ENCODE assay signal across 13 cellular contexts in genomic region chr6:142331075-142331551, GRCh38. TPM values are rescaled to one million over a fixed set of nuclear protein-coding genes. Genes with fewer than 3 reads are reported as not detected.
DNase-seq lines count a peak whose midpoint lies in the region; ATAC-seq and TF ChIP-seq lines count a peak whose summit lies in the region.
"Had no signal": no experiment of that assay in that cellular context is flagged by ENCODE, and none has a peak within 500 bp of the region (broad histone marks: within the 10 kb centered on the region; RNA-seq: fewer than 3 reads in every experiment).

No MANE protein-coding gene starts in this region.

- no peak for ATAC-seq in right cardiac atrium
- ATAC-seq: stimulated activated memory B cell treated with anti-CD40 and anti-IgM and Interleukin-4, amounts not matched to agents 10 μg/mL and 1 μg/mL and 100 μg/mL, for 72 hours had no signal

- TF ChIP-seq CTCF in type B pancreatic cell (conservative IDR thresholded peaks at IDR 0.05): no peak

- no peak overlapping the region for H3K27ac ChIP-seq in right cardiac atrium (ENCODE audit: low read length)
- H3K27ac ChIP-seq: colonic mucosa had no signal

- H3K4me1 ChIP-seq in right cardiac atrium (ENCODE audit: control insufficient read depth, insufficient read depth, low read length): peaks cover 1% of the 10 kb centered on the region
- H3K4me1 ChIP-seq: colonic mucosa had no signal

- no peaks in the 10 kb centered on the region for H3K27me3 ChIP-seq in right cardiac atrium (ENCODE audit: control insufficient read depth, insufficient read depth)
- H3K27me3 ChIP-seq: colonic mucosa had no signal

- no peak overlapping the region for H3K4me3 Mint-ChIP-seq in activated naive CD4-positive, alpha-beta T cell treated with anti-CD3 and anti-CD28 coated beads, Interleukin-2, amount 50 U/mL, for 24 hours
- H3K4me3 Mint-ChIP-seq in type B pancreatic cell: no peak overlapping the region
- H3K4me3 Mint-ChIP-seq: stimulated activated memory B cell treated with anti-CD40 and anti-IgM and Interleukin-4, amounts not matched to agents 10 μg/mL and 1 μg/mL and 100 μg/mL, for 72 hours had no signal

- intact Hi-C loops in right cardiac atrium (cut with DNase I): no loop called here

- peak overlapping the region; percentile 77 for H3K27ac Mint-ChIP-seq in activated naive CD4-positive, alpha-beta T cell treated with anti-CD3 and anti-CD28 coated beads, Interleukin-2, amount 50 U/mL, for 24 hours
- H3K27ac Mint-ChIP-seq in type B pancreatic cell: peak overlapping the region; percentile 36
- H3K27ac Mint-ChIP-seq: stimulated activated memory B cell treated with anti-CD40 and anti-IgM and Interleukin-4, amounts not matched to agents 10 μg/mL and 1 μg/mL and 100 μg/mL, for 72 hours had no signal

- DNase-seq in stimulated activated CD4-positive, alpha-beta T cell treated with anti-CD3 and anti-CD28 coated beads, Interleukin-4, amount 100 ng/mL, for 24 hours: peak; percentile 7
- DNase-seq in stimulated activated CD4-positive, alpha-beta T cell treated with anti-CD3 and anti-CD28 coated beads, Interleukin-12 subunit alpha, Interleukin-12 subunit beta, amount 100 ng/mL, for 4 hours: no peak
- DNase-seq in iris pigment epithelial cell (ENCODE audit: low read depth): peak; percentile 27
- DNase-seq in type B pancreatic cell (ENCODE audit: extremely low spot score, unreplicated experiment): no peak
- DNase-seq in right cardiac atrium: no peak
- no peak for DNase-seq in NOMO-1 treated with DMSO at 0.1 percent for 48 hours (lab: John Stamatoyannopoulos, UW; ENCODE audit: unreplicated experiment)
- no peak for DNase-seq in NCI-H1417 treated with DMSO at 0.1 percent for 48 hours (lab: John Stamatoyannopoulos, UW)
- DNase-seq: C1 segment of cervical spinal cord, colonic mucosa, MM.1S, small intestine had no signal

- H3K36me3 Mint-ChIP-seq in activated naive CD4-positive, alpha-beta T cell treated with anti-CD3 and anti-CD28 coated beads, Interleukin-2, amount 50 U/mL, for 24 hours: no peaks in the 10 kb centered on the region
- no peaks in the 10 kb centered on the region for H3K36me3 Mint-ChIP-seq in type B pancreatic cell
- H3K36me3 Mint-ChIP-seq: stimulated activated memory B cell treated with anti-CD40 and anti-IgM and Interleukin-4, amounts not matched to agents 10 μg/mL and 1 μg/mL and 100 μg/mL, for 72 hours had no signal

- no peaks in the 10 kb centered on the region for H3K27me3 Mint-ChIP-seq in activated naive CD4-positive, alpha-beta T cell treated with anti-CD3 and anti-CD28 coated beads, Interleukin-2, amount 50 U/mL, for 24 hours
- H3K27me3 Mint-ChIP-seq in type B pancreatic cell: no peaks in the 10 kb centered on the region

- H3K9me3 Mint-ChIP-seq in activated naive CD4-positive, alpha-beta T cell treated with anti-CD3 and anti-CD28 coated beads, Interleukin-2, amount 50 U/mL, for 24 hours: no peaks in the 10 kb centered on the region
- no peaks in the 10 kb centered on the region for H3K9me3 Mint-ChIP-seq in type B pancreatic cell
- H3K9me3 Mint-ChIP-seq: stimulated activated memory B cell treated with anti-CD40 and anti-IgM and Interleukin-4, amounts not matched to agents 10 μg/mL and 1 μg/mL and 100 μg/mL, for 72 hours had no signal

- WGBS in right cardiac atrium: 70% methylated on average over 2 of the region's 2 CpGs

- peaks cover 33% of the 10 kb centered on the region for H3K4me1 Mint-ChIP-seq in activated naive CD4-positive, alpha-beta T cell treated with anti-CD3 and anti-CD28 coated beads, Interleukin-2, amount 50 U/mL, for 24 hours
- peaks cover 21% of the 10 kb centered on the region for H3K4me1 Mint-ChIP-seq in type B pancreatic cell (ENCODE audit: unreplicated experiment)
- H3K4me1 Mint-ChIP-seq: stimulated activated memory B cell treated with anti-CD40 and anti-IgM and Interleukin-4, amounts not matched to agents 10 μg/mL and 1 μg/mL and 100 μg/mL, for 72 hours had no signal

- no peaks in the 10 kb centered on the region for H3K9me3 ChIP-seq in right cardiac atrium (ENCODE audit: control insufficient read depth, low read length)
- H3K9me3 ChIP-seq: colonic mucosa had no signal

- no peak overlapping the region for H3K4me3 ChIP-seq in right cardiac atrium (ENCODE audit: low read length)
- H3K4me3 ChIP-seq: colonic mucosa had no signal

RNA-seq across cellular contexts. Expression of gene ADGRG6, which starts 29.3 kb away (rescaled TPM):
- total RNA-seq in type B pancreatic cell (ENCODE audit: low replicate concordance) (26.7 and 72.3 TPM in 2 replicates), right cardiac atrium (10 to 100 TPM; 12.6 to 23.9 (median 16.3) TPM)
- 4.1 TPM for polyA plus RNA-seq in right cardiac atrium

Comparison
In these comparisons a context has a peak if more than half of its experiments do, and no peak if none do; other contexts are left out.
1. DNase-seq: peak in stimulated activated CD4-positive, alpha-beta T cell treated with anti-CD3 and anti-CD28 coated beads, Interleukin-4, amount 100 ng/mL, for 24 hours (single experiment) and iris pigment epithelial cell (single experiment); none in stimulated activated CD4-positive, alpha-beta T cell treated with anti-CD3 and anti-CD28 coated beads, Interleukin-12 subunit alpha, Interleukin-12 subunit beta, amount 100 ng/mL, for 4 hours (single experiment), type B pancreatic cell (single experiment), right cardiac atrium (0 of 3), NOMO-1 treated with DMSO at 0.1 percent for 48 hours (single experiment) and NCI-H1417 treated with DMSO at 0.1 percent for 48 hours (single experiment).